17 cellular contexts compared by ENCODE assay signal in the genomic region with DNA sequence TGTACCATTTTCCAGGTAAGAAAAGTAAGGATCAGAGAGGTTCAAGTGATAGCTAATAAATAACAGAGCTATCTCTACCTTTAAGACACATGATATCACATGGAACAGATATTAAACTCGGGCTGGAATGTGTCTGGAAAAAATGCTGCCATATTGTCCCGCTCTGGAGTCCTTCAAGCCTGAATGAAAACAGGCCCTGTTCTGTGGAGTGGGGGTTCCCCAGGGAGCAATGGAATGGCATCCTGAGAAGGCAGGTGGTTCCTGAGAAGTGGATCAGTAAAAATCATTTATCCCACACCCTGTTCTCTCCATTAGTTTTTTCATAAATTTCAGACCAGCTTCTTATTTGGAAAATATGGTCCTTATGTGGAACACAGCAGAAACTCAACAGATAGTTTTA. TPM values are rescaled to one million over a fixed set of nuclear protein-coding genes. Genes with fewer than 3 reads are reported as not detected.
DNase-seq lines count a peak whose midpoint lies in the region; ATAC-seq, FAIRE-seq and TF ChIP-seq lines count a peak whose summit lies in the region.
"Had no signal": no experiment of that assay in that cellular context is flagged by ENCODE, and none has a peak within 500 bp of the region (broad histone marks: within the 10 kb centered on the region; RNA-seq: fewer than 3 reads in every experiment).

No MANE protein-coding gene starts in this region.

- no peak overlapping the region for H2BK15ac ChIP-seq in IMR-90 (ENCODE audit: low read depth, low read length)

- BruUV-seq in IMR-90 (replicated peaks; lab: Mats Ljungman, UMichigan) = no TSS peak

- H3K4me3 ChIP-seq in ACC112 (ENCODE audit: low read depth, low read length) (no peak overlapping the region), IMR-90 (ENCODE audit: insufficient read depth, low read depth, low read length) (no peak overlapping the region), astrocyte (ENCODE audit: insufficient read depth, low read depth, low read length) (no peak overlapping the region)
- H3K4me3 ChIP-seq: heart left ventricle, lung, thyroid gland had no signal

- H3K27ac ChIP-seq in ACC112 (ENCODE audit: low read depth, low read length) (no peak overlapping the region), IMR-90 (ENCODE audit: insufficient read depth, low read length) (no peak overlapping the region), astrocyte (ENCODE audit: low read depth, low read length) (no peak overlapping the region)
- H3K27ac ChIP-seq: heart left ventricle, thyroid gland had no signal

- H3K9me1 ChIP-seq in IMR-90 (ENCODE audit: insufficient read depth, low read length) = no peaks in the 10 kb centered on the region; the same call in 1 of the 2 replicates

- DNase-seq in IMR-90 (no peak), astrocyte (ENCODE audit: low read depth) (no peak), DMS79 (lab: John Stamatoyannopoulos, UW) (no peak), inferior parietal cortex (ENCODE audit: extremely low spot score) (no peak)
- no peak for DNase-seq in activated T-cell treated with anti-CD3 and anti-CD28 coated beads, Interleukin-2, amount 50 U/mL, for 4 hours
- DNase-seq: activated CD4-positive, alpha-beta T cell treated with anti-CD3 and anti-CD28 coated beads, Interleukin-2, amount 50 U/mL, for 4 hours; aorta; effector memory CD4-positive, alpha-beta T cell; heart left ventricle; stimulated activated naive CD4-positive, alpha-beta T cell; T-helper 1 cell had no signal

- in situ Hi-C loops in IMR-90 (cut with MboI; ENCODE audit: low sequenced_read_pairs) = no loop called here

- H3K27me3 ChIP-seq in ACC112 (ENCODE audit: insufficient read depth, low read length) (peaks cover 4% of the 10 kb centered on the region), IMR-90 (ENCODE audit: control insufficient read depth, insufficient read depth, low read length) (peaks cover 5% of the 10 kb centered on the region), astrocyte (ENCODE audit: insufficient read depth, low read length) (peaks cover 5% of the 10 kb centered on the region)
- H3K27me3 ChIP-seq: heart left ventricle, thyroid gland had no signal

- no peak overlapping the region for H3K27ac Mint-ChIP-seq in astrocyte (ENCODE audit: unreplicated experiment)
- H3K27ac Mint-ChIP-seq in nephron = peak overlapping the region; percentile 52 to 88 (median 70)
- H3K27ac Mint-ChIP-seq: activated naive CD4-positive, alpha-beta T cell treated with anti-CD3 and anti-CD28 coated beads for 36 hours had no signal

- H3K79me1 ChIP-seq in IMR-90 (ENCODE audit: low read depth in 1 of 2, low read length in 2 of 2) = no peaks in the 10 kb centered on the region

- H3K79me2 ChIP-seq in ACC112 (ENCODE audit: control insufficient read depth, insufficient read depth, low read length, unreplicated experiment) = no peaks in the 10 kb centered on the region
- H3K79me2 ChIP-seq in astrocyte (ENCODE audit: insufficient read depth, low read length) = no peaks in the 10 kb centered on the region

- H3K36me3 Mint-ChIP-seq in astrocyte (ENCODE audit: low read depth, unreplicated experiment) (no peaks in the 10 kb centered on the region), nephron (ENCODE audit: low read depth) (no peaks in the 10 kb centered on the region)
- H3K36me3 Mint-ChIP-seq in activated T-cell treated with anti-CD3 and anti-CD28 coated beads, Interleukin-2, amount 50 U/mL, for 4 hours (ENCODE audit: insufficient read depth) = no peaks in the 10 kb centered on the region

- H3K56ac ChIP-seq in IMR-90 (ENCODE audit: extremely low read depth, insufficient read depth, low read length) = no peak overlapping the region

- peak overlapping the region; percentile 60 for H4K5ac ChIP-seq in IMR-90 (ENCODE audit: low read depth, low read length)

- H2AK9ac ChIP-seq in IMR-90 (replicated peaks; ENCODE audit: low read depth, low read length, poor library complexity) = no peak overlapping the region

- dilution Hi-C loops in IMR-90 (cut with HindIII; ENCODE audit: low sequenced_read_pairs, unreplicated experiment) = no loop called here

- intact Hi-C loops in IMR-90 (cut with micrococcal nuclease) = no loop called here

- H4K8ac ChIP-seq in IMR-90 (ENCODE audit: low read depth in 2 of 2, low read length in 2 of 2) = peak overlapping the region; percentile 28 to 92

- H3K18ac ChIP-seq in IMR-90 (ENCODE audit: low read depth, low read length) = no peak overlapping the region

- H2AK5ac ChIP-seq in IMR-90 (ENCODE audit: low read depth, low read length) = no peak overlapping the region

- 0 out of 2 replicates have a peak overlapping the region, but pooled peaks have one; percentile 63 for H2BK120ac ChIP-seq in IMR-90 (ENCODE audit: low read depth, low read length)

- no peaks in the 10 kb centered on the region for H3K9me3 ChIP-seq in IMR-90 (ENCODE audit: control insufficient read depth, insufficient read depth, low read length)
- no peaks in the 10 kb centered on the region for H3K9me3 ChIP-seq in astrocyte (ENCODE audit: insufficient read depth, low read depth, low read length)
- H3K9me3 ChIP-seq: heart left ventricle, thyroid gland had no signal

- H4K91ac ChIP-seq in IMR-90 (ENCODE audit: insufficient read depth, low read depth, low read length) = no peak overlapping the region

- no peaks in the 10 kb centered on the region for H3K36me3 ChIP-seq in ACC112 (ENCODE audit: insufficient read depth, low read length)
- no peaks in the 10 kb centered on the region for H3K36me3 ChIP-seq in IMR-90 (ENCODE audit: control insufficient read depth, insufficient read depth, low read length)
- H3K36me3 ChIP-seq in astrocyte (ENCODE audit: insufficient read depth, low read length) = no peaks in the 10 kb centered on the region
- H3K36me3 ChIP-seq: heart left ventricle, thyroid gland had no signal

- no peak for TF ChIP-seq RAD21 in IMR-90 (IDR thresholded peaks at IDR 0.05; ENCODE audit: low read length)

- no peaks in the 10 kb centered on the region for H3K27me3 Mint-ChIP-seq in astrocyte (ENCODE audit: low read depth, unreplicated experiment)
- H3K27me3 Mint-ChIP-seq in nephron (ENCODE audit: low read depth) = peaks cover 11% of the 10 kb centered on the region
- peaks cover 44% of the 10 kb centered on the region for H3K27me3 Mint-ChIP-seq in activated T-cell treated with anti-CD3 and anti-CD28 coated beads, Interleukin-2, amount 50 U/mL, for 4 hours (ENCODE audit: low read depth)

- no peak overlapping the region for H2BK20ac ChIP-seq in IMR-90 (ENCODE audit: low read depth, low read length)

- ATAC-seq in IMR-90 (ENCODE audit: low read depth) (no peak), HG02981 (IDR thresholded peaks at IDR 0.05; ENCODE audit: unreplicated experiment) (no peak)
- no peak for ATAC-seq in activated T-cell treated with anti-CD3 and anti-CD28 coated beads, Interleukin-2, amount 50 U/mL, for 4 hours
- ATAC-seq: heart left ventricle had no signal

- FAIRE-seq in astrocyte (lab: Jason Lieb, UNC) = no peak

- H3K4me1 Mint-ChIP-seq in astrocyte (ENCODE audit: low read depth, unreplicated experiment) (peaks cover 12% of the 10 kb centered on the region), nephron (peaks cover 31% of the 10 kb centered on the region)
- no peaks in the 10 kb centered on the region for H3K4me1 Mint-ChIP-seq in activated T-cell treated with anti-CD3 and anti-CD28 coated beads, Interleukin-2, amount 50 U/mL, for 4 hours (ENCODE audit: low read depth)

- H3K4me2 ChIP-seq in IMR-90 (ENCODE audit: low read depth, low read length) (no peak overlapping the region), astrocyte (ENCODE audit: low read length) (no peak overlapping the region)

- no peak overlapping the region for H3K9ac ChIP-seq in IMR-90 (ENCODE audit: low read depth, low read length)
- H3K9ac ChIP-seq in astrocyte (ENCODE audit: low read length) = no peak overlapping the region

- H3K23ac ChIP-seq in IMR-90 (ENCODE audit: low read depth, low read length) = no peak overlapping the region

- CTCF ChIA-PET in IMR-90 (lab: Yijun Ruan, JAX) = interaction anchor here (0.5 to 1.4 kb wide), 3 partner anchors 25 to 131 kb away, joined by 3 to 4 read pairs (median 4); no protein-coding TSS in a partner anchor

- WGBS in IMR-90 (ENCODE audit: extremely low coverage in 2 of 2, insufficient read length in 1 of 2), 2 experiments = no CpG with 5 or more reads among the region's 2 CpGs

- TF ChIP-seq CTCF in IMR-90 (conservative IDR thresholded peaks at IDR 0.05; ENCODE audit: low read depth, low read length) (no peak), astrocyte (IDR thresholded peaks at IDR 0.05; ENCODE audit: insufficient read depth, low read depth, low read length) (no peak), nephron (IDR thresholded peaks at IDR 0.05; ENCODE audit: unreplicated experiment in 3 of 3) (no peak)

- H3K4me3 Mint-ChIP-seq in astrocyte (ENCODE audit: unreplicated experiment) = no peak overlapping the region
- no peak overlapping the region for H3K4me3 Mint-ChIP-seq in nephron
- H3K4me3 Mint-ChIP-seq in activated T-cell treated with anti-CD3 and anti-CD28 coated beads, Interleukin-2, amount 50 U/mL, for 4 hours = no peak overlapping the region
- H3K4me3 Mint-ChIP-seq: activated naive CD4-positive, alpha-beta T cell treated with anti-CD3 and anti-CD28 coated beads for 36 hours had no signal

- H2AFZ ChIP-seq in ACC112 (ENCODE audit: low read length, unreplicated experiment) (peak overlapping the region; percentile 82), IMR-90 (replicated peaks; ENCODE audit: low read length, poor library complexity) (peak overlapping the region; percentile 80), astrocyte (ENCODE audit: low read depth, low read length) (peak overlapping the region; percentile 87)

- H3K4me1 ChIP-seq in ACC112 (ENCODE audit: control insufficient read depth, insufficient read depth, low read length, unreplicated experiment) (no peaks in the 10 kb centered on the region), IMR-90 (ENCODE audit: control insufficient read depth, insufficient read depth, low read length) (peaks cover 2% of the 10 kb centered on the region; the same call in 1 of the 2 replicates), astrocyte (ENCODE audit: insufficient read depth, low read length) (no peaks in the 10 kb centered on the region)
- H3K4me1 ChIP-seq: heart left ventricle had no signal

- POLR2A ChIA-PET in IMR-90 (lab: Charles Lee; ENCODE audit: unreplicated experiment) = interaction anchor here (0.5 kb wide), 1 partner anchor 70 kb away, joined by 5 read pairs; no protein-coding TSS in a partner anchor

- H3K4ac ChIP-seq in IMR-90 (ENCODE audit: low read depth, low read length) = no peak overlapping the region

- TF ChIP-seq POLR2A in IMR-90 (IDR thresholded peaks at IDR 0.05; ENCODE audit: low read depth, low read length) = no peak

- H3K14ac ChIP-seq in IMR-90 (replicated peaks; ENCODE audit: low read depth, low read length) = no peak overlapping the region; the same call in 1 of the 2 replicates

- no peak overlapping the region for H2BK5ac ChIP-seq in IMR-90 (ENCODE audit: low read depth, low read length, poor library complexity, severe bottlenecking)

- H4K20me1 ChIP-seq in IMR-90 (ENCODE audit: insufficient read depth, low read length) = no peaks in the 10 kb centered on the region
- H4K20me1 ChIP-seq in astrocyte (ENCODE audit: insufficient read depth, low read length) = no peaks in the 10 kb centered on the region

- no peaks in the 10 kb centered on the region for H3K9me3 Mint-ChIP-seq in astrocyte (ENCODE audit: unreplicated experiment)
- peaks cover 6% of the 10 kb centered on the region for H3K9me3 Mint-ChIP-seq in nephron
- H3K9me3 Mint-ChIP-seq in activated T-cell treated with anti-CD3 and anti-CD28 coated beads, Interleukin-2, amount 50 U/mL, for 4 hours = no peaks in the 10 kb centered on the region
- H3K9me3 Mint-ChIP-seq: activated naive CD4-positive, alpha-beta T cell treated with anti-CD3 and anti-CD28 coated beads for 36 hours had no signal

RNA-seq across cellular contexts. Expression of gene PRTG, which starts 57.3 kb away (rescaled TPM):
- total RNA-seq in IMR-90 (2012; rRNA removed) = 1.4 and 1.7 TPM in 2 replicates
- 0.89 and 0.99 TPM in 2 replicates for polyA plus RNA-seq in IMR-90 (2012; rRNA removed)
- 0.61 and 0.62 TPM in 2 replicates for polyA plus RNA-seq in IMR-90 (2012; cell fraction: cytosol; rRNA removed)
- polyA plus RNA-seq in IMR-90 (2012; cell fraction: nucleus; rRNA removed; ENCODE audit: low replicate concordance) = 0.59 and 1.1 TPM in 2 replicates
- 13.6 and 39.4 TPM in 2 replicates for total RNA-seq in astrocyte
- total RNA-seq in activated T-cell treated with anti-CD3 and anti-CD28 coated beads, Interleukin-2, amount 50 U/mL, for 4 hours = not detected
- total RNA-seq: activated naive CD4-positive, alpha-beta T cell treated with anti-CD3 and anti-CD28 coated beads for 36 hours had no signal
